In genomic region chr6:159056003-159056402, GRCh38 we compare ENCODE assay signal across 13 cellular contexts. TPM values are rescaled to one million over a fixed set of nuclear protein-coding genes. Genes with fewer than 3 reads are reported as not detected.
DNase-seq lines count a peak whose midpoint lies in the region; ATAC-seq and TF ChIP-seq lines count a peak whose summit lies in the region.
"Had no signal": no experiment of that assay in that cellular context is flagged by ENCODE, and none has a peak within 500 bp of the region (broad histone marks: within the 10 kb centered on the region; RNA-seq: fewer than 3 reads in every experiment).

No MANE protein-coding gene starts in this region.

- H3K4me1 ChIP-seq in heart right ventricle, result peaks cover 0 to 50% (median 0%) of the 10 kb centered on the region in 9 donors
- H3K4me1 ChIP-seq in left ventricle myocardium inferior, result no peaks in the 10 kb centered on the region
- no peaks in the 10 kb centered on the region for H3K4me1 ChIP-seq in PC-3 (ENCODE audit: insufficient read depth, low read length)

- H3K79me2 ChIP-seq in PC-3 (ENCODE audit: low read length), result no peaks in the 10 kb centered on the region

- intact Hi-C loops in heart right ventricle (cut with DNase I), result no loop called here
- intact Hi-C loops in left ventricle myocardium inferior (cut with micrococcal nuclease), result no loop called here
- intact Hi-C loops in dendritic cell treated with granulocyte-macrophage colony-stimulating factor and Interleukin-4, amounts not matched to agents 40 ng/mL and 50 ng/mL, for 4 days (cut with micrococcal nuclease), result no loop called here
- intact Hi-C loops in PC-3 (cut with micrococcal nuclease), result no loop called here

- H3F3A ChIP-seq in PC-3 (ENCODE audit: low read length, unreplicated experiment), result no peaks in the 10 kb centered on the region

- peaks cover 0 to 31% (median 17%) of the 10 kb centered on the region in 7 donors for H3K27me3 ChIP-seq in heart right ventricle
- H3K27me3 ChIP-seq in left ventricle myocardium inferior (ENCODE audit: low read depth), result peaks cover 60% of the 10 kb centered on the region
- H3K27me3 ChIP-seq in PC-3 (ENCODE audit: low read length), result peaks cover 85% of the 10 kb centered on the region

- H3K4me2 ChIP-seq in PC-3 (ENCODE audit: low read length), result no peak overlapping the region

- H2AFZ ChIP-seq in PC-3 (ENCODE audit: low read length), result no peak overlapping the region

- H3K4me3 Mint-ChIP-seq in dendritic cell treated with granulocyte-macrophage colony-stimulating factor and Interleukin-4, amounts not matched to agents 40 ng/mL and 50 ng/mL, for 4 days, result peak overlapping the region; percentile 23
- H3K4me3 Mint-ChIP-seq in stimulated activated naive CD8-positive, alpha-beta T cell treated with anti-CD3 and anti-CD28 coated beads, Interleukin-15, amount 100 ng/mL, for 72 hours, result peak overlapping the region; percentile 68 to 85

- H3K36me3 Mint-ChIP-seq in dendritic cell treated with granulocyte-macrophage colony-stimulating factor and Interleukin-4, amounts not matched to agents 40 ng/mL and 50 ng/mL, for 4 days (ENCODE audit: low read depth), result no peaks in the 10 kb centered on the region

- CTCF ChIA-PET in PC-3 (lab: Charles Lee), result no interaction called here

- BruUV-seq in PC-3 (replicated peaks; lab: Mats Ljungman, UMichigan), result no TSS peak

- H3K27ac ChIP-seq in heart right ventricle, result peak overlapping the region in 1 of 10 donors; percentile 75
- no peak overlapping the region for H3K27ac ChIP-seq in left ventricle myocardium inferior (replicated peaks)
- no peak overlapping the region for H3K27ac ChIP-seq in PC-3 (ENCODE audit: low read length)
- H3K27ac ChIP-seq: thoracic aorta had no signal

- H3K27me3 Mint-ChIP-seq in dendritic cell treated with granulocyte-macrophage colony-stimulating factor and Interleukin-4, amounts not matched to agents 40 ng/mL and 50 ng/mL, for 4 days, result no peaks in the 10 kb centered on the region
- H3K27me3 Mint-ChIP-seq in stimulated activated naive CD8-positive, alpha-beta T cell treated with anti-CD3 and anti-CD28 coated beads, Interleukin-15, amount 100 ng/mL, for 72 hours, result no peaks in the 10 kb centered on the region

- ATAC-seq in heart right ventricle (peak in 5 of 8 donors; percentile 17 to 46 (median 28)), HG03521 (IDR thresholded peaks at IDR 0.05; ENCODE audit: unreplicated experiment) (no peak), PC-3 (no peak)
- no peak for ATAC-seq in stimulated activated naive CD8-positive, alpha-beta T cell treated with anti-CD3 and anti-CD28 coated beads, Interleukin-15, amount 100 ng/mL, for 72 hours

- no peaks in the 10 kb centered on the region for H3K9me3 ChIP-seq in heart right ventricle
- H3K9me3 ChIP-seq in left ventricle myocardium inferior (replicated peaks), result no peaks in the 10 kb centered on the region
- no peaks in the 10 kb centered on the region for H3K9me3 ChIP-seq in PC-3 (ENCODE audit: low read length)
- H3K9me3 ChIP-seq: thoracic aorta had no signal

- no peaks in the 10 kb centered on the region for H4K20me1 ChIP-seq in PC-3 (ENCODE audit: low read length)

- peaks cover 66% of the 10 kb centered on the region for H3K4me1 Mint-ChIP-seq in dendritic cell treated with granulocyte-macrophage colony-stimulating factor and Interleukin-4, amounts not matched to agents 40 ng/mL and 50 ng/mL, for 4 days (ENCODE audit: low read depth)
- peaks cover 86% of the 10 kb centered on the region for H3K4me1 Mint-ChIP-seq in stimulated activated naive CD8-positive, alpha-beta T cell treated with anti-CD3 and anti-CD28 coated beads, Interleukin-15, amount 100 ng/mL, for 72 hours

- DNase-seq in heart right ventricle (no peak), left ventricle myocardium inferior (no peak), OCI-M1 (lab: John Stamatoyannopoulos, UW) (peak; percentile 94), hepatic stellate cell (ENCODE audit: low spot score) (no peak), PC-3 (no peak)
- no peak for DNase-seq in stimulated activated naive CD8-positive, alpha-beta T cell treated with anti-CD3 and anti-CD28 coated beads, Interleukin-15, amount 100 ng/mL, for 72 hours
- DNase-seq: foreskin fibroblast, NCI-H1048, NCI-H526 treated with DMSO at 0.1 percent for 48 hours had no signal

- no peaks in the 10 kb centered on the region for H3K9me3 Mint-ChIP-seq in dendritic cell treated with granulocyte-macrophage colony-stimulating factor and Interleukin-4, amounts not matched to agents 40 ng/mL and 50 ng/mL, for 4 days
- peaks cover 0 to 4% of the 10 kb centered on the region in 2 donors for H3K9me3 Mint-ChIP-seq in stimulated activated naive CD8-positive, alpha-beta T cell treated with anti-CD3 and anti-CD28 coated beads, Interleukin-15, amount 100 ng/mL, for 72 hours

- WGBS in heart right ventricle, 2 donors, result 33 to 48% methylated on average over 3 of the region's 3 CpGs

- H3K4me3 ChIP-seq in heart right ventricle, result no peak overlapping the region
- H3K4me3 ChIP-seq in left ventricle myocardium inferior, result no peak overlapping the region
- H3K4me3 ChIP-seq in PC-3 (ENCODE audit: low read length), result no peak overlapping the region
- H3K4me3 ChIP-seq: thoracic aorta had no signal

- no peaks in the 10 kb centered on the region for H3K36me3 ChIP-seq in heart right ventricle
- no peaks in the 10 kb centered on the region for H3K36me3 ChIP-seq in left ventricle myocardium inferior
- no peaks in the 10 kb centered on the region for H3K36me3 ChIP-seq in PC-3 (ENCODE audit: low read depth, low read length)
- H3K36me3 ChIP-seq: thoracic aorta had no signal

- no peak overlapping the region for H3K9ac ChIP-seq in PC-3 (ENCODE audit: low read length)

- no peaks in the 10 kb centered on the region for H3K9me2 ChIP-seq in PC-3 (replicated peaks; ENCODE audit: low read length)

- peak overlapping the region; percentile 81 for H3K27ac Mint-ChIP-seq in dendritic cell treated with granulocyte-macrophage colony-stimulating factor and Interleukin-4, amounts not matched to agents 40 ng/mL and 50 ng/mL, for 4 days
- peak overlapping the region; percentile 84 to 89 for H3K27ac Mint-ChIP-seq in stimulated activated naive CD8-positive, alpha-beta T cell treated with anti-CD3 and anti-CD28 coated beads, Interleukin-15, amount 100 ng/mL, for 72 hours
- H3K27ac Mint-ChIP-seq: progenitor cell of endocrine pancreas had no signal

- POLR2A ChIA-PET in PC-3 (lab: Charles Lee; ENCODE audit: unreplicated experiment), result no interaction called here

- TF ChIP-seq CTCF in heart right ventricle (IDR thresholded peaks at IDR 0.05), result no peak
- TF ChIP-seq CTCF in left ventricle myocardium inferior (IDR thresholded peaks at IDR 0.05; ENCODE audit: borderline replicate concordance), result no peak
- TF ChIP-seq CTCF in PC-3 (conservative IDR thresholded peaks at IDR 0.05; ENCODE audit: low read depth, low read length), result no peak

RNA-seq across cellular contexts. Expression of gene TAGAP, which starts 11.2 kb away (rescaled TPM):
- 1 to 10 TPM in 5 of 10 donors, under 1 TPM in 5; 0.45 to 6.5 (median 0.98) TPM for total RNA-seq in heart right ventricle
- under 1 TPM; 0.28 to 0.37 TPM for polyA plus RNA-seq in heart right ventricle
- total RNA-seq in left ventricle myocardium inferior, result 1.2 TPM
- not detected in 2 replicates for total RNA-seq in PC-3 (2014; rRNA removed)
- total RNA-seq: progenitor cell of endocrine pancreas had no signal

RNA-seq across cellular contexts. Expression of gene RSPH3, which starts 56.0 kb away (rescaled TPM):
- total RNA-seq in heart right ventricle, result 10 to 100 TPM in 7 of 10 donors, 1 to 10 TPM in 3; 7.2 to 11.7 (median 10.3) TPM
- polyA plus RNA-seq in heart right ventricle, result 1 to 10 TPM; 2.3 to 2.8 TPM
- total RNA-seq in left ventricle myocardium inferior, result 11.9 TPM
- total RNA-seq in PC-3 (2014; rRNA removed), result 2.9 and 3.1 TPM in 2 replicates

Comparison
In these comparisons a context has a peak if more than half of its experiments do, and no peak if none do; other contexts are left out.
1. ATAC-seq: peak in heart right ventricle (5 of 8); none in stimulated activated naive CD8-positive, alpha-beta T cell treated with anti-CD3 and anti-CD28 coated beads, Interleukin-15, amount 100 ng/mL, for 72 hours (single experiment), HG03521 (single experiment) and PC-3 (single experiment).